Comparison of ENCODE assay signal across 8 cellular contexts in the genomic region with DNA sequence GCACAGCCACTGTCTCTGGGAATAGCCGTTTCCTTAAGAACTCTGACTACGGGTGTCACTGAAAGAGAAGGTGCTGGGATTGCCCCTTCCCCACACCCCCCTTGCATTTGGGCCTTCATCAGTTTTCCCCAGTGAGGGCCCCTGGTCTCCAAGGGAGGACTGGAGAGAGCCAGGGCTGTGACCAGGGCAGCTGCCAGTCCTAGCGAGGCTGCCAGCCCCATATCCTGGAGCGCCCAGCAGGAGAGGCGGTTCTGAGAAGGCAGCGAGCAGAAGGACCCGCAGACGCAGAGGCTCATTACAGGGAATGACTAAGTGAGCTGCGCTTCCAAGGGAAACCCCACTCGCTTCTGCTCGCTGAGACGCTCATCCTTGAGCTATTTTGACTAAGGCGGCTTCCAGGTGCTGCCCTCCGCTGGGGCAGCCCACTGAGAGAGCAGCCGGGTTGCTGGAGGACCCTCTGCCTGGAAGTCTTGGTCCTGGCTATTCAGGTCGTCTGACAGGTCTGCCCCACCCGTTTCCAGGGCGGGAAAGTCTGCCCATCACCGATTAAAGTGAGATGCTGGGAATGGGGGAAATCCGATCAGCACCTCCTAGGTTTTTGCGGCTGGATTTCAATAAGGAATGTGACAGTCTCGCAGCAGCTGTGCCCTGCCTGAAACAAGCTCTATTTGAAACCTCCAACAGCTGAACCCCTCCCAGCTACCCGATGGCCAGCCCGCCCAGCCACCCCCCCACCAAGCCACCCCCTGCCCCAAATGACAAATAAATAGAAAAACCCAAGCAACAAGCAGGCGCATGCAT. TPM values are rescaled to one million over a fixed set of nuclear protein-coding genes. Genes with fewer than 3 reads are reported as not detected.
A peak's percentile ranks its signal among the peaks of the same experiment; 100 is the strongest.
DNase-seq lines count a peak whose midpoint lies in the region; ATAC-seq and TF ChIP-seq lines count a peak whose summit lies in the region.

No MANE protein-coding gene starts in this region.

- H3K4me3 ChIP-seq in fibroblast of pulmonary artery (replicated peaks; ENCODE audit: low read depth, low read length) (no peak overlapping the region), skeletal muscle cell (ENCODE audit: low read depth, low read length) (peak overlapping the region; percentile 40)

- H3K4me3 Mint-ChIP-seq in immature natural killer cell = no peak overlapping the region

- DNase-seq in GM20000 (ENCODE audit: low spot score) = peak; percentile 50
- peak; percentile 62 for DNase-seq in NCI-H748 (lab: John Stamatoyannopoulos, UW; ENCODE audit: unreplicated experiment)
- DNase-seq in fibroblast of pulmonary artery (ENCODE audit: low read depth) = peak; percentile 74
- DNase-seq in skeletal muscle cell (ENCODE audit: low read depth) = no peak
- DNase-seq in immature natural killer cell = no peak

- peaks cover 12 to 16% (median 13%) of the 10 kb centered on the region in 3 donors for H3K27me3 Mint-ChIP-seq in immature natural killer cell (ENCODE audit: low read depth in 3 of 3)

- TF ChIP-seq CTCF in GM20000 (IDR thresholded peaks at IDR 0.05; ENCODE audit: extremely low read depth, missing control alignments) (no peak), fibroblast of pulmonary artery (IDR thresholded peaks at IDR 0.05; ENCODE audit: low read length, missing control alignments) (no peak)

- peaks cover 7 to 12% of the 10 kb centered on the region in 2 donors for H3K4me1 Mint-ChIP-seq in immature natural killer cell

- no peak overlapping the region for H3K27ac Mint-ChIP-seq in immature natural killer cell

- no peaks in the 10 kb centered on the region for H3K36me3 Mint-ChIP-seq in immature natural killer cell

- no peaks in the 10 kb centered on the region for H3K9me3 Mint-ChIP-seq in immature natural killer cell

- ATAC-seq in HG02610 (IDR thresholded peaks at IDR 0.05; ENCODE audit: unreplicated experiment) (no peak), HG02884 (IDR thresholded peaks at IDR 0.05; ENCODE audit: unreplicated experiment) (no peak), HG03457 (IDR thresholded peaks at IDR 0.05; ENCODE audit: unreplicated experiment) (no peak)

RNA-seq across cellular contexts. Expression of gene KCNN3, which starts 2.9 kb away (rescaled TPM):
- not detected for polyA plus RNA-seq in immature natural killer cell

Comparison
In these comparisons a context has a peak if more than half of its experiments do, and no peak if none do; other contexts are left out.
1. DNase-seq: peak in GM20000 (single experiment), NCI-H748 (single experiment) and fibroblast of pulmonary artery (single experiment); none in skeletal muscle cell (single experiment) and immature natural killer cell (0 of 3).